Comparison of ENCODE assay signal across 8 cellular contexts in genomic region chr11:65315204-65315865, GRCh38. TPM values are rescaled to one million over a fixed set of nuclear protein-coding genes. Genes with fewer than 3 reads are reported as not detected.
DNase-seq lines count a peak whose midpoint lies in the region; ATAC-seq and TF ChIP-seq lines count a peak whose summit lies in the region.

No MANE protein-coding gene starts in this region.

- peak; percentile 71 to 73 for ATAC-seq in activated T-cell treated with anti-CD3 and anti-CD28 coated beads, Interleukin-2, amount 50 U/mL, for 4 hours
- ATAC-seq in GM18520 (IDR thresholded peaks at IDR 0.05; ENCODE audit: unreplicated experiment) = no peak

- H3K27ac ChIP-seq in HUES48 (ENCODE audit: low read depth, low read length) = peak overlapping the region; percentile 59
- peak overlapping the region; percentile 92 for H3K27ac ChIP-seq in esophagus (ENCODE audit: low read depth in 2 of 2, low read length in 1 of 2)
- H3K27ac ChIP-seq in muscle layer of colon (ENCODE audit: low read depth, low read length) = peak overlapping the region; percentile 65

- H3K9ac ChIP-seq in HUES48 (ENCODE audit: low read depth, low read length) (peak overlapping the region; percentile 73), muscle layer of colon (ENCODE audit: low read length) (peak overlapping the region; percentile 15)

- no peaks in the 10 kb centered on the region for H3K36me3 ChIP-seq in HUES48 (ENCODE audit: control insufficient read depth, insufficient read depth, low read length)
- H3K36me3 ChIP-seq in esophagus (ENCODE audit: control insufficient read depth in 2 of 2, insufficient read depth in 2 of 2, low read length in 1 of 2) = no peaks in the 10 kb centered on the region
- H3K36me3 ChIP-seq in muscle layer of colon (ENCODE audit: insufficient read depth, low read length) = peaks cover 6% of the 10 kb centered on the region

- H3K27me3 Mint-ChIP-seq in activated T-cell treated with anti-CD3 and anti-CD28 coated beads, Interleukin-2, amount 50 U/mL, for 4 hours (ENCODE audit: low read depth) = peaks cover 9% of the 10 kb centered on the region

- H3K9me3 ChIP-seq in HUES48 (ENCODE audit: control insufficient read depth, insufficient read depth, low read length) = no peaks in the 10 kb centered on the region
- H3K9me3 ChIP-seq in esophagus (ENCODE audit: control insufficient read depth in 2 of 2, insufficient read depth in 1 of 2, low read depth in 1 of 2, low read length in 1 of 2) = no peaks in the 10 kb centered on the region
- no peaks in the 10 kb centered on the region for H3K9me3 ChIP-seq in muscle layer of colon (ENCODE audit: low read length)

- H3K27me3 ChIP-seq in HUES48 (ENCODE audit: control insufficient read depth, insufficient read depth, low read length) (peaks cover 14% of the 10 kb centered on the region), esophagus (ENCODE audit: control insufficient read depth in 1 of 2, insufficient read depth in 2 of 2, low read length in 2 of 2) (no peaks in the 10 kb centered on the region), muscle layer of colon (ENCODE audit: control insufficient read depth in 1 of 2, insufficient read depth in 2 of 2, low read length in 2 of 2) (no peaks in the 10 kb centered on the region)

- H3K4me1 Mint-ChIP-seq in activated T-cell treated with anti-CD3 and anti-CD28 coated beads, Interleukin-2, amount 50 U/mL, for 4 hours (ENCODE audit: low read depth) = peaks cover 8% of the 10 kb centered on the region

- peak; percentile 92 for TF ChIP-seq CTCF in GM12864 (IDR thresholded peaks at IDR 0.05; ENCODE audit: low read depth, low read length, missing control alignments)

- H3K4me3 ChIP-seq in GM12864 (ENCODE audit: low read depth, low read length) (peak overlapping the region; percentile 48), HUES48 (ENCODE audit: low read depth, low read length) (peak overlapping the region; percentile 89), esophagus (ENCODE audit: low read depth in 1 of 2, low read length in 2 of 2) (peak overlapping the region; percentile 67 to 91), muscle layer of colon (ENCODE audit: low read depth in 1 of 2, low read length in 2 of 2) (peak overlapping the region; percentile 68 to 81)

- peak overlapping the region; percentile 78 for H3K4me3 Mint-ChIP-seq in activated T-cell treated with anti-CD3 and anti-CD28 coated beads, Interleukin-2, amount 50 U/mL, for 4 hours

- H3K9me3 Mint-ChIP-seq in activated T-cell treated with anti-CD3 and anti-CD28 coated beads, Interleukin-2, amount 50 U/mL, for 4 hours = no peaks in the 10 kb centered on the region

- H3K36me3 Mint-ChIP-seq in activated T-cell treated with anti-CD3 and anti-CD28 coated beads, Interleukin-2, amount 50 U/mL, for 4 hours (ENCODE audit: insufficient read depth) = no peaks in the 10 kb centered on the region

- WGBS in esophagus, 2 donors = 0 to 1% methylated on average over 58 to 59 of the region's 59 CpGs

- DNase-seq in GM12864 (ENCODE audit: low read depth) = no peak
- peak; percentile 83 for DNase-seq in activated T-cell treated with anti-CD3 and anti-CD28 coated beads, Interleukin-2, amount 50 U/mL, for 4 hours
- DNase-seq in stimulated activated CD8-positive, alpha-beta memory T cell treated with anti-CD3 and anti-CD28 coated beads, Interleukin-7, amount 100 ng/mL, for 24 hours (ENCODE audit: low read depth) = peak; percentile 71

- peaks cover 21% of the 10 kb centered on the region for H3K4me1 ChIP-seq in HUES48 (ENCODE audit: control insufficient read depth, insufficient read depth, low read length)
- peaks cover 0 to 13% of the 10 kb centered on the region in 2 donors for H3K4me1 ChIP-seq in esophagus (ENCODE audit: control insufficient read depth in 2 of 2, insufficient read depth in 2 of 2, low read length in 1 of 2)
- peaks cover 46% of the 10 kb centered on the region for H3K4me1 ChIP-seq in muscle layer of colon (ENCODE audit: insufficient read depth, low read length)

TF ChIP-seq in PFSK-1, 5 proteins besides CTCF, POLR2A, EP300 and RAD21:
- TF ChIP-seq POLR2AphosphoS5 (IDR thresholded peaks at IDR 0.05; ENCODE audit: low read depth, low read length) = no peak
- TF ChIP-seq FOXP2 (optimal IDR thresholded peaks at IDR 0.05; ENCODE audit: borderline replicate concordance, extremely low read depth, extremely low read length, insufficient read depth) = peak; percentile 71

RNA-seq across cellular contexts. Expression of gene CDC42EP2, which starts 0.7 kb away (rescaled TPM):
- 11.5 TPM for polyA plus RNA-seq in PFSK-1 (2012; ENCODE audit: insufficient read length, low read depth)
- 1 to 10 TPM; 1.3 to 1.9 (median 1.6) TPM for total RNA-seq in activated T-cell treated with anti-CD3 and anti-CD28 coated beads, Interleukin-2, amount 50 U/mL, for 4 hours
- 1 to 10 TPM; 4.4 to 4.7 TPM for polyA plus RNA-seq in esophagus

RNA-seq across cellular contexts. Expression of gene DPF2, which starts 18.3 kb away (rescaled TPM):
- 44.6 TPM for polyA plus RNA-seq in PFSK-1 (2012; ENCODE audit: insufficient read length, low read depth)
- total RNA-seq in activated T-cell treated with anti-CD3 and anti-CD28 coated beads, Interleukin-2, amount 50 U/mL, for 4 hours = 10 to 100 TPM; 56.7 to 59.1 (median 58.0) TPM
- polyA plus RNA-seq in esophagus = 10 to 100 TPM; 12.2 to 17.4 TPM

RNA-seq across cellular contexts. Expression of gene TIGD3, which starts 39.2 kb away (rescaled TPM):
- 0.54 TPM for polyA plus RNA-seq in PFSK-1 (2012; ENCODE audit: insufficient read length, low read depth)
- under 1 TPM; 0.46 to 0.66 (median 0.50) TPM for total RNA-seq in activated T-cell treated with anti-CD3 and anti-CD28 coated beads, Interleukin-2, amount 50 U/mL, for 4 hours
- polyA plus RNA-seq in esophagus = under 1 TPM; 0.10 to 0.16 TPM

RNA-seq across cellular contexts. Expression of gene POLA2, which starts 53.6 kb away (rescaled TPM):
- polyA plus RNA-seq in PFSK-1 (2012; ENCODE audit: insufficient read length, low read depth) = 21.1 TPM
- total RNA-seq in activated T-cell treated with anti-CD3 and anti-CD28 coated beads, Interleukin-2, amount 50 U/mL, for 4 hours = 10 to 100 TPM; 49.2 to 64.7 (median 57.6) TPM
- 1 to 10 TPM; 8.5 to 9.2 TPM for polyA plus RNA-seq in esophagus
